Comparison of ENCODE assay signal across 1 cellular context in the genomic region with DNA sequence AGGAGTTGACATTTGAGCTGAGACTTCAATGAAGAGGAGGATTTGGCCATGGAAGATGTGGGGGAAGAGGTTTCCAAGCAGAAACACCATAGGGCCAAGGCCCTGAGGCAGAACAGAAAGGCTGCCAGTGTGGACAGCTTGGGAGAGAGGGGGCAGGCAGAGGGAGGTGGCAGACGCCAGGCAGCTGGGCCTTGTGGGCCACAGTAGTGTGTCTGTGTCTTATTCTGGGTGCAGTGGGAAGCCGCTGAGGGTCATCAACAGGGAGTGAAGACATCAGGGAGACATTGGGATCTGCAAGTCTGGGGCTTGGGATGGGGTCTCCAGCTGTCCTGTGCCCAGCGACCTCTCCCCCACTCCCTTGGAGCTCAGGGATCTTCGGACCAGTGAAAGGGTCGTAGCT.
TF ChIP-seq lines count a peak whose summit lies in the region.

No MANE protein-coding gene starts in this region.

TF ChIP-seq in WTC11, 78 proteins besides CTCF, POLR2A, EP300 and RAD21:
- TF ChIP-seq, protein P1, sequence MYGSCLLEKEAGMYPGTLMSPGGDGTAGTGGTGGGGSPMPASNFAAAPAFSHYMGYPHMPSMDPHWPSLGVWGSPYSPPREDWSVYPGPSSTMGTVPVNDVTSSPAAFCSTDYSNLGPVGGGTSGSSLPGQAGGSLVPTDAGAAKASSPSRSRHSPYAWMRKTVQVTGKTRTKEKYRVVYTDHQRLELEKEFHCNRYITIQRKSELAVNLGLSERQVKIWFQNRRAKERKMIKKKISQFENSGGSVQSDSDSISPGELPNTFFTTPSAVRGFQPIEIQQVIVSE (CRISPR knock-in tag; IDR thresholded peaks at IDR 0.05; ENCODE audit: borderline replicate concordance): no peak
- TF ChIP-seq TEAD1 (CRISPR knock-in tag; IDR thresholded peaks at IDR 0.05) (no peak), ZNF138 (CRISPR knock-in tag; conservative IDR thresholded peaks at IDR 0.05) (no peak), ZNF671 (CRISPR knock-in tag; IDR thresholded peaks at IDR 0.05) (no peak), ZNF219 (CRISPR knock-in tag; IDR thresholded peaks at IDR 0.05; ENCODE audit: borderline replicate concordance) (no peak), MXD4 (CRISPR knock-in tag; IDR thresholded peaks at IDR 0.05; ENCODE audit: borderline replicate concordance) (no peak)
